Comparison of ENCODE assay signal across 19 cellular contexts in genomic region chr5:153267506-153267905, GRCh38.
DNase-seq lines count a peak whose midpoint lies in the region; ATAC-seq, FAIRE-seq and TF ChIP-seq lines count a peak whose summit lies in the region.
"Had no signal": no experiment of that assay in that cellular context is flagged by ENCODE, and none has a peak within 500 bp of the region (broad histone marks: within the 10 kb centered on the region; RNA-seq: fewer than 3 reads in every experiment).

No MANE protein-coding gene starts in this region.

- H3K36me3 ChIP-seq in hepatocyte (replicated peaks; ENCODE audit: insufficient read depth, low read depth): no peaks in the 10 kb centered on the region
- H3K36me3 ChIP-seq in GM23338 (ENCODE audit: insufficient read depth): no peaks in the 10 kb centered on the region

- no peaks in the 10 kb centered on the region for H3K36me3 Mint-ChIP-seq in GM23338 (ENCODE audit: low read depth)

- H3K4me1 ChIP-seq in hepatocyte (ENCODE audit: insufficient read depth) (no peaks in the 10 kb centered on the region), GM23338 (ENCODE audit: insufficient read depth) (no peaks in the 10 kb centered on the region)

- no peak for FAIRE-seq in urothelium cell line (lab: Jason Lieb, UNC)
- FAIRE-seq: D721Med had no signal

- H3K27me3 ChIP-seq in hepatocyte (no peaks in the 10 kb centered on the region), GM23338 (ENCODE audit: insufficient read depth) (no peaks in the 10 kb centered on the region)

- peaks cover 2% of the 10 kb centered on the region for H3K27me3 Mint-ChIP-seq in GM23338 (ENCODE audit: insufficient read depth, low read depth, poor library complexity)

- H3K27ac Mint-ChIP-seq in GM23338: no peak overlapping the region
- H3K27ac Mint-ChIP-seq: H9 had no signal

- H2AFZ ChIP-seq in hepatocyte (no peak overlapping the region), GM23338 (no peak overlapping the region)

- no peak for TF ChIP-seq CTCF in hepatocyte (IDR thresholded peaks at IDR 0.05; ENCODE audit: poor library complexity)
- no peak for TF ChIP-seq CTCF in GM23338 (conservative IDR thresholded peaks at IDR 0.05; ENCODE audit: low read depth in 2 of 2)

- DNase-seq in LHCN-M2 (ENCODE audit: low read depth) (peak; percentile 3), amniotic epithelial cell (ENCODE audit: low read depth) (peak; percentile 84), hepatocyte (ENCODE audit: low spot score) (peak; percentile 6), urothelium cell line (ENCODE audit: low spot score) (peak; percentile 3), mucosa of gallbladder (ENCODE audit: low spot score) (no peak), GM23338 (ENCODE audit: low spot score) (no peak)
- DNase-seq in stimulated activated naive CD4-positive, alpha-beta T cell (lab: John Stamatoyannopoulos, UW): no peak
- DNase-seq: AML-193, DMS79 treated with DMSO at 0.1 percent for 48 hours, H9, Kasumi-1, NCI-H1105 treated with DMSO at 0.1 percent for 48 hours, NCI-H1694, NCI-H2081 treated with DMSO at 0.1 percent for 48 hours, NCI-H774, OCI-M1, SIG-M5 had no signal

- no peaks in the 10 kb centered on the region for H3K9me3 ChIP-seq in hepatocyte (ENCODE audit: low read depth)

- H3K4me3 ChIP-seq in hepatocyte: no peak overlapping the region
- H3K4me3 ChIP-seq in GM23338: no peak overlapping the region

- no peak overlapping the region for H3K4me2 ChIP-seq in hepatocyte
- no peak overlapping the region for H3K4me2 ChIP-seq in GM23338

- no peaks in the 10 kb centered on the region for H3K9me3 Mint-ChIP-seq in GM23338
- H3K9me3 Mint-ChIP-seq: H9 had no signal

- H3K4me1 Mint-ChIP-seq in GM23338: no peaks in the 10 kb centered on the region

- no peak overlapping the region for H3K4me3 Mint-ChIP-seq in GM23338
- H3K4me3 Mint-ChIP-seq: H9 had no signal

- H3K79me2 ChIP-seq in hepatocyte (no peaks in the 10 kb centered on the region), GM23338 (replicated peaks; ENCODE audit: insufficient read depth) (no peaks in the 10 kb centered on the region)

- no peaks in the 10 kb centered on the region for H3F3A ChIP-seq in GM23338 (replicated peaks; ENCODE audit: low read depth)

- H3K27ac ChIP-seq in hepatocyte: no peak overlapping the region
- no peak overlapping the region for H3K27ac ChIP-seq in GM23338 (ENCODE audit: low read depth)
- H3K27ac ChIP-seq: C4-2B had no signal

- H3K9me2 ChIP-seq in hepatocyte (replicated peaks; ENCODE audit: insufficient read depth) (no peaks in the 10 kb centered on the region), GM23338 (ENCODE audit: insufficient read depth) (no peaks in the 10 kb centered on the region)

- H4K20me1 ChIP-seq in hepatocyte (ENCODE audit: insufficient read depth, poor library complexity, severe bottlenecking) (no peaks in the 10 kb centered on the region), GM23338 (replicated peaks; ENCODE audit: insufficient read depth) (no peaks in the 10 kb centered on the region)

- no peak for ATAC-seq in GM23338

TF ChIP-seq in GM23338, 12 proteins besides CTCF, POLR2A, EP300 and RAD21 (continues in another document):
- TF ChIP-seq ZNF331 (CRISPR knock-in tag; IDR thresholded peaks at IDR 0.05; ENCODE audit: low read depth) (no peak), CREB1 (CRISPR knock-in tag; IDR thresholded peaks at IDR 0.05; ENCODE audit: low read depth) (no peak), STAT1 (IDR thresholded peaks at IDR 0.05; ENCODE audit: unreplicated experiment) (no peak), POLR2AphosphoS5 (IDR thresholded peaks at IDR 0.05; ENCODE audit: low read depth) (no peak), EZH2phosphoT487 (IDR thresholded peaks at IDR 0.05; ENCODE audit: unreplicated experiment) (no peak), NANOG (IDR thresholded peaks at IDR 0.05; ENCODE audit: borderline replicate concordance) (no peak), ZNF114 (CRISPR knock-in tag; IDR thresholded peaks at IDR 0.05) (no peak), ETS1 (IDR thresholded peaks at IDR 0.05) (no peak), REST (IDR thresholded peaks at IDR 0.05; ENCODE audit: unreplicated experiment) (no peak), EZH2 (IDR thresholded peaks at IDR 0.05; ENCODE audit: low read depth, unreplicated experiment) (no peak), JUNB (IDR thresholded peaks at IDR 0.05; ENCODE audit: unreplicated experiment) (no peak)

Comparison
In these comparisons a context has a peak if more than half of its experiments do, and no peak if none do; other contexts are left out.
1. DNase-seq: peak in LHCN-M2 (single experiment), amniotic epithelial cell (single experiment), hepatocyte (single experiment) and urothelium cell line (single experiment); none in stimulated activated naive CD4-positive, alpha-beta T cell (0 of 6), mucosa of gallbladder (single experiment) and GM23338 (single experiment).